In the genomic region with DNA sequence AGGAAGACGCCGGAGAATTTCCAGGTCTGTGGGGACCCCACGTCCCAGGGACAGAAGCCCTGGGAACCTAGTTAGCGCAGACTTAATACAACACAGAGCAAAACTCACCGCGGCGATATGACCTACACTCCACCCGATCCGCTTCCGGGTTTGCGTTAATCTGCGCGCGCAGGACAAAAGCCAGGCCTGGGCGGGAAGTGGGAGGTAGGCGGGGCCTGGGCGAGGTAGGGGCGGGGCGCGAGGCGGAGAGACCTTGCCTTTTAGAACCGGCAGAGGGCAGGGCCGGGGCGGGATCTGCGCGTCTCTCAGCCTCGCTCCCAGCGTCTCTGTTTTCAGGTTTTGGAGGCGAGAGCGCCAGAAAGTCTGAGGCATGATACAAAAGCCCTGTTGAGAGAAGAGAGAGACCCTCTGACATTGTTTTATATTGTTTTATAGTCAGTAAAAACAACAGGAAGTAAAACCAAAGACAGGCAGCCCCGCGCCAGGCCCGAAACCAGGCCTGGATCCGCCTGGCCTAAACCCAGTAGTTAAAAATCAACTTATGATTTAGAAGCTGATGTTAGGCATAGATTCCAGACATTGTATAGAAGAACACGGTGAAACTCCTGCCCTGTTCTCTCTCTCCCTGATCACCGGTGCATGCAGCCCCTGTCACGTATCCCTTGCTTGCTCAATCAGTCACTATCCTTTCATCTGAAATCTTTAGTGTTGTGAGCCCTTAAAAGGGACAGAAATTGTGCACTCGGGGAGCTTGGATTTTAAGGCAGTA, we compare ENCODE assay signal across 1 cellular context.
TF ChIP-seq lines count a peak whose summit lies in the region.

Gene ZNF611, minus strand, starts transcription at position 152 of the 769 bp plus-strand sequence. CDS start 19,150 bp downstream, outside the sequence.

TF ChIP-seq in HepG2, 621 proteins besides CTCF, POLR2A, EP300 and RAD21 (continued from another document and continues in another):
- TF ChIP-seq GRHL1 (CRISPR knock-in tag; conservative IDR thresholded peaks at IDR 0.05) (no peak), HCFC1 (IDR thresholded peaks at IDR 0.05; ENCODE audit: low read depth, low read length) (no peak), ZNF7 (CRISPR knock-in tag; IDR thresholded peaks at IDR 0.05) (no peak), ZMAT3 (CRISPR knock-in tag; conservative IDR thresholded peaks at IDR 0.05) (no peak), SP4 (CRISPR knock-in tag; IDR thresholded peaks at IDR 0.05) (peak; percentile 81), ZSCAN31 (CRISPR knock-in tag; IDR thresholded peaks at IDR 0.05; ENCODE audit: low read depth) (no peak), SP5 (CRISPR knock-in tag; IDR thresholded peaks at IDR 0.05; ENCODE audit: borderline replicate concordance, low read depth) (peak; percentile 12; the same call in 1 of the 2 replicates), MED1 (CRISPR knock-in tag; IDR thresholded peaks at IDR 0.05) (peak; percentile 18; the same call in 1 of the 2 replicates), ZNF766 (CRISPR knock-in tag; IDR thresholded peaks at IDR 0.05; ENCODE audit: borderline replicate concordance) (no peak), SMARCE1 (IDR thresholded peaks at IDR 0.05; ENCODE audit: borderline replicate concordance) (no peak), TOPORS (CRISPR knock-in tag; IDR thresholded peaks at IDR 0.05) (no peak), HOXD1 (CRISPR knock-in tag; IDR thresholded peaks at IDR 0.05) (no peak), ATF4 (CRISPR knock-in tag; IDR thresholded peaks at IDR 0.05) (no peak), KAT8 (CRISPR knock-in tag; IDR thresholded peaks at IDR 0.05) (peak; percentile 31), ZNF782 (CRISPR knock-in tag; IDR thresholded peaks at IDR 0.05; ENCODE audit: borderline replicate concordance) (no peak), ZNF646 (CRISPR knock-in tag; IDR thresholded peaks at IDR 0.05) (no peak), ZSCAN22 (CRISPR knock-in tag; IDR thresholded peaks at IDR 0.05) (no peak), ZFP62 (CRISPR knock-in tag; IDR thresholded peaks at IDR 0.05) (no peak), MBD4 (IDR thresholded peaks at IDR 0.05; ENCODE audit: borderline replicate concordance, low read length) (no peak), FOXP1 (IDR thresholded peaks at IDR 0.05) (no peak), FOXP1 (CRISPR knock-in tag; IDR thresholded peaks at IDR 0.05) (no peak), ASH2L (IDR thresholded peaks at IDR 0.05; ENCODE audit: insufficient read length, low read depth, low read length) (peak; percentile 49), ZBTB20 (CRISPR knock-in tag; IDR thresholded peaks at IDR 0.05; ENCODE audit: borderline replicate concordance, low read depth) (no peak), ELF3 (CRISPR knock-in tag; IDR thresholded peaks at IDR 0.05) (peak; percentile 55), CENPBD1 (CRISPR knock-in tag; IDR thresholded peaks at IDR 0.05; ENCODE audit: borderline replicate concordance, low read depth) (no peak), CSRNP1 (CRISPR knock-in tag; IDR thresholded peaks at IDR 0.05) (no peak), PCBP1 (IDR thresholded peaks at IDR 0.05; ENCODE audit: borderline replicate concordance, low read depth, low read length) (no peak), AGO2 (optimal IDR thresholded peaks at IDR 0.05; ENCODE audit: low read depth, low read length) (no peak), HIC2 (CRISPR knock-in tag; IDR thresholded peaks at IDR 0.05; ENCODE audit: low read depth) (no peak), ZNF616 (CRISPR knock-in tag; IDR thresholded peaks at IDR 0.05; ENCODE audit: low read depth) (no peak), NPAS2 (CRISPR knock-in tag; IDR thresholded peaks at IDR 0.05; ENCODE audit: borderline replicate concordance) (no peak), ARNTL (CRISPR knock-in tag; IDR thresholded peaks at IDR 0.05) (no peak), THAP9 (CRISPR knock-in tag; IDR thresholded peaks at IDR 0.05; ENCODE audit: borderline replicate concordance) (peak; percentile 54; the same call in 1 of the 2 replicates)
- TF ChIP-seq, protein P1, sequence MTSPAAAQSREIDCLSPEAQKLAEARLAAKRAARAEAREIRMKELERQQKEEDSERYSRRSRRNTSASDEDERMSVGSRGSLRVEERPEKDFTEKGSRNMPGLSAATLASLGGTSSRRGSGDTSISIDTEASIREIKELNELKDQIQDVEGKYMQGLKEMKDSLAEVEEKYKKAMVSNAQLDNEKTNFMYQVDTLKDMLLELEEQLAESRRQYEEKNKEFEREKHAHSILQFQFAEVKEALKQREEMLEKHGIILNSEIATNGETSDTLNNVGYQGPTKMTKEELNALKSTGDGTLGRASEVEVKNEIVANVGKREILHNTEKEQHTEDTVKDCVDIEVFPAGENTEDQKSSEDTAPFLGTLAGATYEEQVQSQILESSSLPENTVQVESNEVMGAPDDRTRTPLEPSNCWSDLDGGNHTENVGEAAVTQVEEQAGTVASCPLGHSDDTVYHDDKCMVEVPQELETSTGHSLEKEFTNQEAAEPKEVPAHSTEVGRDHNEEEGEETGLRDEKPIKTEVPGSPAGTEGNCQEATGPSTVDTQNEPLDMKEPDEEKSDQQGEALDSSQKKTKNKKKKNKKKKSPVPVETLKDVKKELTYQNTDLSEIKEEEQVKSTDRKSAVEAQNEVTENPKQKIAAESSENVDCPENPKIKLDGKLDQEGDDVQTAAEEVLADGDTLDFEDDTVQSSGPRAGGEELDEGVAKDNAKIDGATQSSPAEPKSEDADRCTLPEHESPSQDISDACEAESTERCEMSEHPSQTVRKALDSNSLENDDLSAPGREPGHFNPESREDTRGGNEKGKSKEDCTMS (CRISPR knock-in tag; conservative IDR thresholded peaks at IDR 0.05) = no peak
- TF ChIP-seq, protein P2, sequence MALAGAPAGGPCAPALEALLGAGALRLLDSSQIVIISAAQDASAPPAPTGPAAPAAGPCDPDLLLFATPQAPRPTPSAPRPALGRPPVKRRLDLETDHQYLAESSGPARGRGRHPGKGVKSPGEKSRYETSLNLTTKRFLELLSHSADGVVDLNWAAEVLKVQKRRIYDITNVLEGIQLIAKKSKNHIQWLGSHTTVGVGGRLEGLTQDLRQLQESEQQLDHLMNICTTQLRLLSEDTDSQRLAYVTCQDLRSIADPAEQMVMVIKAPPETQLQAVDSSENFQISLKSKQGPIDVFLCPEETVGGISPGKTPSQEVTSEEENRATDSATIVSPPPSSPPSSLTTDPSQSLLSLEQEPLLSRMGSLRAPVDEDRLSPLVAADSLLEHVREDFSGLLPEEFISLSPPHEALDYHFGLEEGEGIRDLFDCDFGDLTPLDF (CRISPR knock-in tag; IDR thresholded peaks at IDR 0.05) = peak; percentile 72
